In genomic region chr12:118055865-118056773, GRCh38 we compare ENCODE assay signal across 1 cellular context.
TF ChIP-seq lines count a peak whose summit lies in the region.

No MANE protein-coding gene starts in this region.

TF ChIP-seq in HepG2, 621 proteins besides CTCF, POLR2A, EP300 and RAD21 (continued from another document and continues in another):
- peak; percentile 69 for TF ChIP-seq HIC2 (CRISPR knock-in tag; IDR thresholded peaks at IDR 0.05; ENCODE audit: low read depth)
- TF ChIP-seq HOXA9 (CRISPR knock-in tag; IDR thresholded peaks at IDR 0.05; ENCODE audit: borderline replicate concordance) = no peak
- no peak for TF ChIP-seq ZNF616 (CRISPR knock-in tag; IDR thresholded peaks at IDR 0.05; ENCODE audit: low read depth)
- TF ChIP-seq ATRX (CRISPR knock-in tag; IDR thresholded peaks at IDR 0.05; ENCODE audit: borderline replicate concordance) = no peak
- no peak for TF ChIP-seq ZNF639 (CRISPR knock-in tag; conservative IDR thresholded peaks at IDR 0.05)
- TF ChIP-seq KLF16 (CRISPR knock-in tag; IDR thresholded peaks at IDR 0.05) = no peak
- TF ChIP-seq ZNF816 (CRISPR knock-in tag; IDR thresholded peaks at IDR 0.05; ENCODE audit: borderline replicate concordance) = no peak
- no peak for TF ChIP-seq BRD4 (CRISPR knock-in tag; IDR thresholded peaks at IDR 0.05)
- TF ChIP-seq ZFAT (CRISPR knock-in tag; conservative IDR thresholded peaks at IDR 0.05) = no peak
- peak; percentile 55; the same call in 1 of the 2 replicates for TF ChIP-seq AHDC1 (CRISPR knock-in tag; IDR thresholded peaks at IDR 0.05; ENCODE audit: borderline replicate concordance)
- TF ChIP-seq PITX1 (CRISPR knock-in tag; IDR thresholded peaks at IDR 0.05) = peak; percentile 47; the same call in 1 of the 2 replicates
- no peak for TF ChIP-seq ZNF224 (CRISPR knock-in tag; IDR thresholded peaks at IDR 0.05)
- TF ChIP-seq AFF4 (CRISPR knock-in tag; IDR thresholded peaks at IDR 0.05) = no peak
- no peak for TF ChIP-seq PRPF4 (IDR thresholded peaks at IDR 0.05; ENCODE audit: low read depth, low read length, poor library complexity, severe bottlenecking)
- TF ChIP-seq E2F5 (CRISPR knock-in tag; conservative IDR thresholded peaks at IDR 0.05) = no peak
- TF ChIP-seq NFE2 (CRISPR knock-in tag; IDR thresholded peaks at IDR 0.05) = no peak
- no peak for TF ChIP-seq HNRNPK (IDR thresholded peaks at IDR 0.05; ENCODE audit: low read depth, low read length, poor library complexity, severe bottlenecking)
- no peak for TF ChIP-seq GLMP (CRISPR knock-in tag; IDR thresholded peaks at IDR 0.05; ENCODE audit: borderline replicate concordance)
- no peak for TF ChIP-seq ZFP91 (CRISPR knock-in tag; IDR thresholded peaks at IDR 0.05; ENCODE audit: borderline replicate concordance)
- TF ChIP-seq THAP9 (CRISPR knock-in tag; IDR thresholded peaks at IDR 0.05; ENCODE audit: borderline replicate concordance) = no peak
- TF ChIP-seq ZNF251 (CRISPR knock-in tag; IDR thresholded peaks at IDR 0.05) = no peak
- TF ChIP-seq CENPBD1 (CRISPR knock-in tag; IDR thresholded peaks at IDR 0.05; ENCODE audit: borderline replicate concordance, low read depth) = no peak
- no peak for TF ChIP-seq HNRNPUL1 (IDR thresholded peaks at IDR 0.05; ENCODE audit: low read depth, low read length)
- no peak for TF ChIP-seq ZNF256 (CRISPR knock-in tag; conservative IDR thresholded peaks at IDR 0.05)
- no peak for TF ChIP-seq JUN (CRISPR knock-in tag; IDR thresholded peaks at IDR 0.05)
- TF ChIP-seq POLR2AphosphoS2 (IDR thresholded peaks at IDR 0.05; ENCODE audit: low read depth, low read length) = no peak
- peak; percentile 47; the same call in 1 of the 2 replicates for TF ChIP-seq BCL6 (CRISPR knock-in tag; IDR thresholded peaks at IDR 0.05)
- TF ChIP-seq ZNF253 (CRISPR knock-in tag; IDR thresholded peaks at IDR 0.05; ENCODE audit: borderline replicate concordance) = no peak
- TF ChIP-seq ZBTB20 (CRISPR knock-in tag; IDR thresholded peaks at IDR 0.05; ENCODE audit: borderline replicate concordance, low read depth) = peak; percentile 97; the same call in 1 of the 2 replicates
- no peak for TF ChIP-seq ZNF33B (CRISPR knock-in tag; IDR thresholded peaks at IDR 0.05)
- TF ChIP-seq NFE2L2 (IDR thresholded peaks at IDR 0.05; ENCODE audit: low read length) = no peak
- no peak for TF ChIP-seq ZNF513 (CRISPR knock-in tag; conservative IDR thresholded peaks at IDR 0.05)
- peak; percentile 83 for TF ChIP-seq ZMYM2 (CRISPR knock-in tag; IDR thresholded peaks at IDR 0.05)
- peak; percentile 36 for TF ChIP-seq HNF4A (CRISPR knock-in tag; IDR thresholded peaks at IDR 0.05)
